In genomic region chr10:101030492-101031127, GRCh38 we compare ENCODE assay signal across 1 cellular context.
TF ChIP-seq lines count a peak whose summit lies in the region.

No MANE protein-coding gene starts in this region.

TF ChIP-seq in GM12878, 131 proteins besides CTCF, POLR2A, EP300 and RAD21:
- TF ChIP-seq SMARCA5 (IDR thresholded peaks at IDR 0.05) = no peak
